In the genomic region with DNA sequence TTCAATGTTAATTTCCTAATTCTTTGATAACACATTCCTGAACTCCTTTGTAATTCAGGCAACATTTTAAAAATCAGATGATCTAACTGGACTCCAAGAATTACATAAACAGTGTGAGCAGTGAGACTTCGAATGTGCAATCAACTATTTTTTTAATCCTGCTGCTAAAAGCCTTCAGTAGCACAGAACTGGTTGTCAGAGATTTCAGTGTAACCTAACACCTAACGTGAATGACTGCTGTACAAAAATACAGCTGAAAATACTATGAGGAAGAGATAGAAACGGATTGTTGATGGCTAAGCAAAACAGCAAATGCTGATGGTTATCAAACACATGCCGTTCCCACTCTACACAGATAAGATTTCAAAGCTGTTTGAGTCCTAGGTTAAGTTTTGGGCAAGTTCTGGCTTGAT, we compare ENCODE assay signal across 10 cellular contexts. TPM values are rescaled to one million over a fixed set of nuclear protein-coding genes. Genes with fewer than 3 reads are reported as not detected.
A peak's percentile ranks its signal among the peaks of the same experiment; 100 is the strongest.
DNase-seq lines count a peak whose midpoint lies in the region; ATAC-seq and TF ChIP-seq lines count a peak whose summit lies in the region.
"Had no signal": no experiment of that assay in that cellular context is flagged by ENCODE, and none has a peak within 500 bp of the region (broad histone marks: within the 10 kb centered on the region; RNA-seq: fewer than 3 reads in every experiment).

No MANE protein-coding gene starts in this region.

- no peaks in the 10 kb centered on the region for H3K27me3 ChIP-seq in endodermal cell (ENCODE audit: control insufficient read depth, insufficient read depth, low read length, poor library complexity, severe bottlenecking)
- no peaks in the 10 kb centered on the region for H3K27me3 ChIP-seq in mesendoderm (ENCODE audit: insufficient read depth, low read length, poor library complexity)
- H3K27me3 ChIP-seq in uterus: no peaks in the 10 kb centered on the region
- no peaks in the 10 kb centered on the region for H3K27me3 ChIP-seq in ovary

- H3K36me3 Mint-ChIP-seq in endodermal cell (ENCODE audit: low read depth): peaks cover 9% of the 10 kb centered on the region

- H3K18ac ChIP-seq in mesendoderm (ENCODE audit: low read length): peak overlapping the region; percentile 62

- peaks cover 26% of the 10 kb centered on the region for H3K4me1 ChIP-seq in endodermal cell (ENCODE audit: control insufficient read depth, insufficient read depth, low read length)
- peaks cover 23% of the 10 kb centered on the region for H3K4me1 ChIP-seq in mesendoderm (ENCODE audit: control insufficient read depth, low read depth, low read length)
- peaks cover 4 to 14% of the 10 kb centered on the region in 2 donors for H3K4me1 ChIP-seq in uterus
- H3K4me1 ChIP-seq in ovary (ENCODE audit: insufficient read depth): peaks cover 11% of the 10 kb centered on the region

- no peak overlapping the region for H2AK5ac ChIP-seq in mesendoderm (ENCODE audit: low read length)

- H2BK120ac ChIP-seq in mesendoderm (ENCODE audit: low read depth, low read length): no peak overlapping the region

- TF ChIP-seq EP300 in ovary (IDR thresholded peaks at IDR 0.05): no peak

- no peak for DNase-seq in Right ventricle myocardium inferior (ENCODE audit: missing footprints)
- DNase-seq in cardiac septum (ENCODE audit: low spot score): no peak
- no peak for DNase-seq in endodermal cell
- peak; percentile 64 for DNase-seq in mesendoderm
- no peak for DNase-seq in uterus
- no peak for DNase-seq in ovary
- DNase-seq in HuH-7.5 (ENCODE audit: low spot score): no peak
- DNase-seq: amygdala, NCI-H1417 treated with DMSO at 0.1 percent for 48 hours had no signal

- H3K36me3 ChIP-seq in endodermal cell (ENCODE audit: control insufficient read depth, insufficient read depth, low read length) (peaks cover 13% of the 10 kb centered on the region), mesendoderm (ENCODE audit: control insufficient read depth, insufficient read depth, low read length) (no peaks in the 10 kb centered on the region), uterus (no peaks in the 10 kb centered on the region), ovary (no peaks in the 10 kb centered on the region)

- ATAC-seq in Right ventricle myocardium inferior: peak; percentile 74
- ATAC-seq in HG02623 (IDR thresholded peaks at IDR 0.05; ENCODE audit: unreplicated experiment): no peak

- H3K56ac ChIP-seq in mesendoderm (ENCODE audit: low read length): no peak overlapping the region

- H3K4me3 Mint-ChIP-seq in endodermal cell: no peak overlapping the region

- H3K79me2 ChIP-seq in mesendoderm (ENCODE audit: control insufficient read depth, insufficient read depth, low read length): peaks cover 79% of the 10 kb centered on the region

- TF ChIP-seq POLR2A in uterus (IDR thresholded peaks at IDR 0.05) (no peak), ovary (IDR thresholded peaks at IDR 0.05) (no peak)

- H2BK5ac ChIP-seq in mesendoderm (ENCODE audit: low read length): no peak overlapping the region

- H3K4me1 Mint-ChIP-seq in endodermal cell: peaks cover 67% of the 10 kb centered on the region

- no peak overlapping the region for H3K27ac ChIP-seq in endodermal cell (ENCODE audit: low read depth, low read length)
- no peak overlapping the region for H3K27ac ChIP-seq in mesendoderm (ENCODE audit: low read depth, low read length)
- H3K27ac ChIP-seq in uterus: peak overlapping the region; percentile 38 to 63
- no peak overlapping the region for H3K27ac ChIP-seq in ovary

- no peaks in the 10 kb centered on the region for H3K27me3 Mint-ChIP-seq in endodermal cell (ENCODE audit: insufficient read depth)

- no peak overlapping the region for H2BK15ac ChIP-seq in mesendoderm (replicated peaks; ENCODE audit: low read depth)

- 72 to 79% methylated on average over 4 of the region's 4 CpGs for WGBS in endodermal cell (ENCODE audit: insufficient coverage in 1 of 2, insufficient read length in 1 of 2), 2 experiments
- no CpG with 5 or more reads among the region's 4 CpGs for WGBS in mesendoderm (ENCODE audit: extremely low coverage, insufficient coverage, low lambda C conversion rate)
- 9 to 13% (median 10%) methylated on average over 4 of the region's 4 CpGs for WGBS in ovary, 3 donors

- no peak overlapping the region for H3K4ac ChIP-seq in mesendoderm (ENCODE audit: low read depth, low read length)

- TF ChIP-seq CTCF in endodermal cell (conservative IDR thresholded peaks at IDR 0.05): no peak
- TF ChIP-seq CTCF in uterus (IDR thresholded peaks at IDR 0.05): no peak
- no peak for TF ChIP-seq CTCF in ovary (IDR thresholded peaks at IDR 0.05)

- H3K27ac Mint-ChIP-seq in endodermal cell: peak overlapping the region; percentile 50

- H3K79me1 ChIP-seq in mesendoderm (ENCODE audit: low read length): peaks cover 6% of the 10 kb centered on the region

- intact Hi-C loops in Right ventricle myocardium inferior (cut with DNase I) (no loop called here), cardiac septum (cut with DNase I) (no loop called here), uterus (cut with DNase I; ENCODE audit: low total_unique reads) (no loop called here), ovary (cut with DNase I) (no loop called here)

- H3K9ac ChIP-seq in endodermal cell (ENCODE audit: extremely low read depth, low read length, poor library complexity, severe bottlenecking): no peak overlapping the region
- no peak overlapping the region for H3K9ac ChIP-seq in mesendoderm (ENCODE audit: low read length)

- no peak overlapping the region for H4K8ac ChIP-seq in mesendoderm (ENCODE audit: low read depth, low read length)

- no peaks in the 10 kb centered on the region for H3K9me3 Mint-ChIP-seq in endodermal cell

- no peak overlapping the region for H3K23ac ChIP-seq in mesendoderm (ENCODE audit: low read length)

- no peaks in the 10 kb centered on the region for H3K9me3 ChIP-seq in endodermal cell (ENCODE audit: control insufficient read depth, low read length)
- H3K9me3 ChIP-seq in uterus: no peaks in the 10 kb centered on the region
- H3K9me3 ChIP-seq in ovary: no peaks in the 10 kb centered on the region

- no peak overlapping the region for H3K4me2 ChIP-seq in mesendoderm (ENCODE audit: low read length)

- no peak overlapping the region for H4K5ac ChIP-seq in mesendoderm (ENCODE audit: low read length)

- H3K4me3 ChIP-seq in endodermal cell (ENCODE audit: low read length) (no peak overlapping the region), mesendoderm (ENCODE audit: low read length) (no peak overlapping the region), uterus (no peak overlapping the region), ovary (no peak overlapping the region)

RNA-seq across cellular contexts. Expression of gene APP, which starts 46.1 kb away (rescaled TPM):
- total RNA-seq in Right ventricle myocardium inferior (321 TPM), cardiac septum (334 TPM), endodermal cell (100 to 1,000 TPM; 460 to 557 TPM), uterus (100 to 1,000 TPM; 212 to 537 (median 430) TPM), ovary (100 to 1,000 TPM; 211 to 489 (median 345) TPM)
- 396 TPM for polyA plus RNA-seq in endodermal cell (2013, experiment 1 of 2)
- polyA plus RNA-seq in endodermal cell (2013, experiment 2 of 2): 358 TPM
- polyA plus RNA-seq in mesendoderm (2013, experiment 1 of 2): 355 TPM
- polyA plus RNA-seq in mesendoderm (2013, experiment 2 of 2): 363 TPM
- 100 to 1,000 TPM; 484 to 945 TPM for polyA plus RNA-seq in ovary

Comparison
In these comparisons a context has a peak if more than half of its experiments do, and no peak if none do; other contexts are left out.
1. H3K27ac ChIP-seq: peak in uterus (2 of 2); none in endodermal cell (single experiment), mesendoderm (single experiment) and ovary (0 of 2).